24 cellular contexts compared by ENCODE assay signal in the genomic region with DNA sequence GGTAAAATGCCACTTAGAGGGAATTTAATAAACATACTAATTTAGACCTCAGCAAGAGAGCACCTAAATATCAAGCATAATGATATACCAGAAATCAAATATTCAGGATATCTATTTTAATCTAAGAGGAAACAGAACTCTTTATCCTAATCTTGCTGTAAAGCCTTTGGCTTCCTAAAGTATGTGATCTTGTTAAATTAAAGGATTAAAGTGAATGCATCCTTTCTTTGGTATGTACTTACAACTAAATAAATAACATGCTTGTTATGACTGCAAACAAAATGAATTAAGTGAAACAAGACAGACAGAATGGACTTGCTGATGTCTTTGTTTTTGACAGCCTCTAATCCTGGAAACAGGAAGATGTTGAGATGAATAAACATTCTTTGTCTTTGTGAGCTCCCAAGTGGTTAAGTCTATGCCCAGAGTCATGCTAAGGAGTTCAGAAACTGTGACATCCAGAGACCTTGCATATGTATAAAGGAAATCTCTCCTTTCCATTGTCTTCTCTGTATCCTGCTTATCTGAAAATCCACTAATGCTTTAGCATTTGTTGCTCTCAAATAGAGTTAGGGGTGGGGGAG.
DNase-seq lines count a peak whose midpoint lies in the region; ATAC-seq and TF ChIP-seq lines count a peak whose summit lies in the region.
"Had no signal": no experiment of that assay in that cellular context is flagged by ENCODE, and none has a peak within 500 bp of the region (broad histone marks: within the 10 kb centered on the region; RNA-seq: fewer than 3 reads in every experiment).

No MANE protein-coding gene starts in this region.

- BruUV-seq in A673 (replicated peaks; lab: Mats Ljungman, UMichigan), result no TSS peak

- H3K27me3 ChIP-seq in A673 (replicated peaks; ENCODE audit: insufficient read depth, low read depth, low read length, poor library complexity) (no peaks in the 10 kb centered on the region), HUES48 (ENCODE audit: control insufficient read depth, insufficient read depth, low read length) (no peaks in the 10 kb centered on the region), adipocyte (replicated peaks; ENCODE audit: control insufficient read depth, insufficient read depth, low read length) (no peaks in the 10 kb centered on the region), breast epithelium (no peaks in the 10 kb centered on the region)
- H3K27me3 ChIP-seq: suprapubic skin, vagina had no signal

- H3K9me3 ChIP-seq in A673 (ENCODE audit: low read depth, low read length, poor library complexity, severe bottlenecking), result no peaks in the 10 kb centered on the region
- H3K9me3 ChIP-seq in HUES48 (ENCODE audit: control insufficient read depth, insufficient read depth, low read length), result no peaks in the 10 kb centered on the region
- no peaks in the 10 kb centered on the region for H3K9me3 ChIP-seq in adipocyte (ENCODE audit: control insufficient read depth, low read length)
- no peaks in the 10 kb centered on the region for H3K9me3 ChIP-seq in breast epithelium
- H3K9me3 ChIP-seq: suprapubic skin, vagina had no signal

- no peaks in the 10 kb centered on the region for H3K4me1 ChIP-seq in A673 (ENCODE audit: insufficient read depth, low read length, poor library complexity, severe bottlenecking)
- peaks cover 18% of the 10 kb centered on the region for H3K4me1 ChIP-seq in HUES48 (ENCODE audit: control insufficient read depth, insufficient read depth, low read length)
- H3K4me1 ChIP-seq in adipocyte (ENCODE audit: control insufficient read depth, insufficient read depth, low read length), result peaks cover 20% of the 10 kb centered on the region
- no peaks in the 10 kb centered on the region for H3K4me1 ChIP-seq in breast epithelium

- H3K27ac ChIP-seq in A673 (ENCODE audit: low read depth, low read length, poor library complexity, severe bottlenecking) (no peak overlapping the region), HUES48 (ENCODE audit: low read depth, low read length) (peak overlapping the region; percentile 66), breast epithelium (peak overlapping the region in 1 of 2 donors; percentile 4)
- H3K27ac ChIP-seq: SK-N-MC, suprapubic skin, vagina had no signal

- TF ChIP-seq CTCF in A673 (conservative IDR thresholded peaks at IDR 0.05; ENCODE audit: low read depth, low read length), result no peak
- TF ChIP-seq CTCF in breast epithelium (IDR thresholded peaks at IDR 0.05), result no peak

- ATAC-seq in GM19455 (IDR thresholded peaks at IDR 0.05; ENCODE audit: unreplicated experiment), result no peak
- ATAC-seq: GM12878; left cardiac atrium; stimulated activated effector memory CD8-positive, alpha-beta T cell treated with anti-CD3 and anti-CD28 coated beads, Interleukin-12 subunit alpha, Interleukin-12 subunit beta, amount 100 ng/mL, for 72 hours had no signal

- H3K9ac ChIP-seq in HUES48 (ENCODE audit: low read depth, low read length), result no peak overlapping the region
- no peak overlapping the region for H3K9ac ChIP-seq in adipocyte (ENCODE audit: low read length)

- POLR2A ChIA-PET in A673 (lab: Charles Lee; ENCODE audit: low non-redundant PET), result no interaction called here

- no peak for TF ChIP-seq POLR2A in breast epithelium (IDR thresholded peaks at IDR 0.05)

- CTCF ChIA-PET in A673 (lab: Charles Lee), result interaction anchor here (0.6 kb wide), 1 partner anchor 425 kb away, joined by 6 read pairs; no protein-coding TSS in a partner anchor

- no peaks in the 10 kb centered on the region for H3K36me3 ChIP-seq in A673 (ENCODE audit: insufficient read depth, low read length, poor library complexity, severe bottlenecking)
- no peaks in the 10 kb centered on the region for H3K36me3 ChIP-seq in HUES48 (ENCODE audit: control insufficient read depth, insufficient read depth, low read length)
- no peaks in the 10 kb centered on the region for H3K36me3 ChIP-seq in adipocyte (ENCODE audit: control insufficient read depth, insufficient read depth, low read length, severe bottlenecking)
- no peaks in the 10 kb centered on the region for H3K36me3 ChIP-seq in breast epithelium
- H3K36me3 ChIP-seq: suprapubic skin, vagina had no signal

- H3K4me3 ChIP-seq in A673 (ENCODE audit: low read depth, low read length, poor library complexity, severe bottlenecking) (no peak overlapping the region), HUES48 (ENCODE audit: low read depth, low read length) (no peak overlapping the region), adipocyte (ENCODE audit: low read length) (no peak overlapping the region), breast epithelium (no peak overlapping the region)
- H3K4me3 ChIP-seq: GM12878, SK-N-MC, suprapubic skin, vagina had no signal

- intact Hi-C loops in A673 (cut with micrococcal nuclease; ENCODE audit: unreplicated experiment), result no loop called here
- intact Hi-C loops in breast epithelium (cut with DNase I; ENCODE audit: low total_unique reads), result no loop called here

- DNase-seq in A673 (ENCODE audit: low spot score) (peak; percentile 62), adipocyte (ENCODE audit: low read depth) (peak; percentile 49), kidney glomerular epithelial cell (lab: John Stamatoyannopoulos, UW) (peak; percentile 1), T-helper 2 cell (no peak), breast epithelium (ENCODE audit: low spot score in 2 of 2) (no peak)
- DNase-seq in NK-92 treated with Interleukin-12 subunit alpha and Interleukin-12 subunit beta, amount 100 ng/mL, for 24 hours (lab: John Stamatoyannopoulos, UW), result no peak
- DNase-seq: activated B cell treated with CpG ODN at 0.5 μM for 24 hours; activated CD4-positive, alpha-beta T cell treated with anti-CD3 and anti-CD28 coated beads, Interleukin-2, amount 50 U/mL, for 4 hours; activated CD8-positive, alpha-beta memory T cell treated with anti-CD3 and anti-CD28 coated beads, Interleukin-2, amount 50 U/mL, for 48 hours; CD4-positive, CD25-positive, alpha-beta regulatory T cell; Kasumi-1; left cardiac atrium; NCI-H1092 treated with DMSO at 0.1 percent for 48 hours; NCI-H1930; NCI-H345; stimulated activated CD4-positive, alpha-beta T cell treated with anti-CD3 and anti-CD28 coated beads, Interleukin-1b, Interleukin-23, amount 100 ng/mL, for 48 hours; T-helper 9 cell had no signal

Comparison
In these comparisons a context has a peak if more than half of its experiments do, and no peak if none do; other contexts are left out.
1. DNase-seq: peak in A673 (single experiment), adipocyte (single experiment) and kidney glomerular epithelial cell (single experiment); none in T-helper 2 cell (0 of 5), NK-92 treated with Interleukin-12 subunit alpha and Interleukin-12 subunit beta, amount 100 ng/mL, for 24 hours (single experiment) and breast epithelium (0 of 2).